21 cellular contexts compared by ENCODE assay signal in genomic region chr1:213183036-213183672, GRCh38.
"Had no signal": no experiment of that assay in that cellular context is flagged by ENCODE, and none has a peak within 500 bp of the region (broad histone marks: within the 10 kb centered on the region; RNA-seq: fewer than 3 reads in every experiment).

No MANE protein-coding gene starts in this region.

- H2AFZ ChIP-seq: neural progenitor cell had no signal

- H3K4me3 ChIP-seq: heart left ventricle, lung, neural progenitor cell, spleen, thoracic aorta, vagina had no signal

- H3K36me3 ChIP-seq: neural progenitor cell, WERI-Rb-1 had no signal

- ATAC-seq: activated CD8-positive, alpha-beta memory T cell treated with anti-CD3 and anti-CD28 coated beads, Interleukin-2, amount 10 ng/mL, durations not matched to agents 7 days and 5 days; activated CD8-positive, alpha-beta T cell treated with anti-CD3 and anti-CD28 coated beads for 36 hours; heart left ventricle; left colon; naive thymus-derived CD4-positive, alpha-beta T cell had no signal

- FAIRE-seq: keratinocyte had no signal

- H3K27ac ChIP-seq: heart left ventricle, neural progenitor cell, spleen, thoracic aorta, vagina, WERI-Rb-1 had no signal

- H3K4me2 ChIP-seq: neural progenitor cell had no signal

- H3K4me1 ChIP-seq: heart left ventricle, neural progenitor cell, spleen, vagina had no signal

- DNase-seq: activated CD4-positive, alpha-beta T cell treated with anti-CD3 and anti-CD28 coated beads, Interleukin-2, amount 10 ng/mL, durations not matched to agents 7 days and 5 days; activated CD4-positive, CD25-positive, alpha-beta regulatory T cell treated with anti-CD3 and anti-CD28 coated beads, Interleukin-2, amount 50 U/mL, for 72 hours; activated CD8-positive, alpha-beta memory T cell treated with anti-CD3 and anti-CD28 coated beads, Interleukin-2, amount 10 ng/mL, durations not matched to agents 7 days and 5 days; activated CD8-positive, alpha-beta T cell treated with anti-CD3 and anti-CD28 coated beads for 36 hours; activated effector memory CD4-positive, alpha-beta T cell treated with anti-CD3 and anti-CD28 coated beads, Interleukin-2, amount 50 U/mL, for 16 hours; activated naive CD4-positive, alpha-beta T cell treated with anti-CD3 and anti-CD28 coated beads, Interleukin-2, amount 10 ng/mL, durations not matched to agents 7 days and 5 days; activated T-cell treated with anti-CD3 and anti-CD28 coated beads for 4 hours; amygdala; effector CD4-positive, alpha-beta T cell; heart left ventricle; left colon; naive thymus-derived CD4-positive, alpha-beta T cell; spleen; stimulated activated CD4-positive, alpha-beta T cell treated with anti-CD3 and anti-CD28 coated beads, Interleukin-4, amount 100 ng/mL, for 1 hour; stimulated activated naive CD4-positive, alpha-beta T cell; WERI-Rb-1 had no signal

- H3K27me3 ChIP-seq: heart left ventricle, neural progenitor cell, spleen, vagina had no signal

- H3K9ac ChIP-seq: neural progenitor cell had no signal
